Comparison of ENCODE assay signal across 8 cellular contexts in genomic region chr2:203533696-203534471, GRCh38. TPM values are rescaled to one million over a fixed set of nuclear protein-coding genes. Genes with fewer than 3 reads are reported as not detected.
DNase-seq lines count a peak whose midpoint lies in the region; ATAC-seq and TF ChIP-seq lines count a peak whose summit lies in the region.

No MANE protein-coding gene starts in this region.

- no peaks in the 10 kb centered on the region for H3K27me3 ChIP-seq in CD4-positive, alpha-beta T cell (ENCODE audit: control insufficient read depth, insufficient read depth, low read length)
- H3K27me3 ChIP-seq in right cardiac atrium (ENCODE audit: control insufficient read depth, insufficient read depth) (no peaks in the 10 kb centered on the region), sigmoid colon (no peaks in the 10 kb centered on the region)

- ATAC-seq in CD4-positive, alpha-beta T cell (ENCODE audit: poor library complexity) = peak; percentile 65
- ATAC-seq in right cardiac atrium (no peak), GM21447 (IDR thresholded peaks at IDR 0.05; ENCODE audit: unreplicated experiment) (no peak), GM18909 (IDR thresholded peaks at IDR 0.05; ENCODE audit: poor library complexity, unreplicated experiment) (no peak)

- H3K4me3 Mint-ChIP-seq in CD4-positive, alpha-beta T cell = peak overlapping the region; percentile 88
- H3K4me3 Mint-ChIP-seq in activated CD4-positive, alpha-beta memory T cell treated with anti-CD3 and anti-CD28 coated beads, Interleukin-2, amount 10 ng/mL, durations not matched to agents 7 days and 5 days = peak overlapping the region; percentile 71

- no peaks in the 10 kb centered on the region for H3K9me3 ChIP-seq in CD4-positive, alpha-beta T cell (ENCODE audit: control insufficient read depth, low read length)
- H3K9me3 ChIP-seq in right cardiac atrium (ENCODE audit: control insufficient read depth, low read length) = no peaks in the 10 kb centered on the region
- H3K9me3 ChIP-seq in sigmoid colon = no peaks in the 10 kb centered on the region

- H3K4me3 ChIP-seq in right cardiac atrium (ENCODE audit: low read length) = peak overlapping the region; percentile 84
- H3K4me3 ChIP-seq in sigmoid colon = peak overlapping the region; percentile 76 to 94 (median 88)

- no peaks in the 10 kb centered on the region for H3K36me3 ChIP-seq in sigmoid colon

- POLR2A ChIA-PET in CD4-positive, alpha-beta T cell (lab: Charles Lee) = interaction anchor here (0.6 to 4.0 kb wide), 12 partner anchors 20 to 281 kb away, joined by 3 to 16 read pairs (median 5); partner anchors contain the start of gene CD28
- POLR2A ChIA-PET in activated CD4-positive, alpha-beta memory T cell treated with anti-CD3 and anti-CD28 coated beads, Interleukin-2, amount 10 ng/mL, durations not matched to agents 7 days and 5 days (lab: Charles Lee) = interaction anchor here (0.9 to 1.9 kb wide), 4 partner anchors 45 to 175 kb away, joined by 3 to 5 read pairs (median 4); no protein-coding TSS in a partner anchor

- WGBS in right cardiac atrium = 4% methylated on average over 18 of the region's 18 CpGs
- 6 to 11% methylated on average over 18 of the region's 18 CpGs for WGBS in sigmoid colon, 2 donors

- H3K4me1 ChIP-seq in right cardiac atrium (ENCODE audit: control insufficient read depth, insufficient read depth, low read length) (peaks cover 4% of the 10 kb centered on the region), sigmoid colon (peaks cover 0 to 32% (median 19%) of the 10 kb centered on the region in 4 donors)

- H3K27ac ChIP-seq in CD4-positive, alpha-beta T cell (ENCODE audit: low read depth, low read length) = no peak overlapping the region
- H3K27ac ChIP-seq in right cardiac atrium (ENCODE audit: low read length) = peak overlapping the region; percentile 30
- peak overlapping the region; percentile 88 to 97 (median 93) for H3K27ac ChIP-seq in sigmoid colon

- H3K27ac Mint-ChIP-seq in CD4-positive, alpha-beta T cell = peak overlapping the region; percentile 0
- no peak overlapping the region for H3K27ac Mint-ChIP-seq in activated CD4-positive, alpha-beta memory T cell treated with anti-CD3 and anti-CD28 coated beads, Interleukin-2, amount 10 ng/mL, durations not matched to agents 7 days and 5 days

- H3K4me1 Mint-ChIP-seq in CD4-positive, alpha-beta T cell (ENCODE audit: low read depth) = peaks cover 36% of the 10 kb centered on the region
- peaks cover 20% of the 10 kb centered on the region for H3K4me1 Mint-ChIP-seq in activated CD4-positive, alpha-beta memory T cell treated with anti-CD3 and anti-CD28 coated beads, Interleukin-2, amount 10 ng/mL, durations not matched to agents 7 days and 5 days

- no peaks in the 10 kb centered on the region for H3K9me3 Mint-ChIP-seq in CD4-positive, alpha-beta T cell
- peaks cover 10% of the 10 kb centered on the region for H3K9me3 Mint-ChIP-seq in activated CD4-positive, alpha-beta memory T cell treated with anti-CD3 and anti-CD28 coated beads, Interleukin-2, amount 10 ng/mL, durations not matched to agents 7 days and 5 days

- intact Hi-C loops in CD4-positive, alpha-beta T cell (cut with DNase I, micrococcal nuclease) = loop anchor here (2.0 to 10.0 kb wide), 4 partner anchors 173 to 251 kb away; partner anchors contain the start of gene CD28 (in 2 of the 2)
- intact Hi-C loops in right cardiac atrium (cut with DNase I) = loop anchor here in 1 of 4 donors (10.0 kb wide), 1 partner anchor 121 kb away; no protein-coding TSS in a partner anchor
- intact Hi-C loops in sigmoid colon (cut with DNase I) = no loop called here

- no peak for TF ChIP-seq CTCF in CD4-positive, alpha-beta T cell (IDR thresholded peaks at IDR 0.05)
- no peak for TF ChIP-seq CTCF in sigmoid colon (IDR thresholded peaks at IDR 0.05)

- TF ChIP-seq EP300 in sigmoid colon (IDR thresholded peaks at IDR 0.05) = no peak

- no peak for TF ChIP-seq POLR2A in sigmoid colon (IDR thresholded peaks at IDR 0.05)

- CTCF ChIA-PET in CD4-positive, alpha-beta T cell (lab: Charles Lee) = interaction anchor here (1.9 to 2.2 kb wide), 2 partner anchors 186 to 281 kb away, joined by 5 to 7 read pairs; no protein-coding TSS in a partner anchor
- CTCF ChIA-PET in activated CD4-positive, alpha-beta memory T cell treated with anti-CD3 and anti-CD28 coated beads, Interleukin-2, amount 10 ng/mL, durations not matched to agents 7 days and 5 days (lab: Charles Lee) = interaction anchor here (0.7 to 2.3 kb wide), 5 partner anchors 12 to 281 kb away, joined by 3 to 9 read pairs (median 3); no protein-coding TSS in a partner anchor

- H3K36me3 Mint-ChIP-seq in CD4-positive, alpha-beta T cell (ENCODE audit: low read depth) = peaks cover 4% of the 10 kb centered on the region
- H3K36me3 Mint-ChIP-seq in activated CD4-positive, alpha-beta memory T cell treated with anti-CD3 and anti-CD28 coated beads, Interleukin-2, amount 10 ng/mL, durations not matched to agents 7 days and 5 days (ENCODE audit: low read depth) = peaks cover 8% of the 10 kb centered on the region

- peaks cover 5% of the 10 kb centered on the region for H3K27me3 Mint-ChIP-seq in CD4-positive, alpha-beta T cell
- peaks cover 59% of the 10 kb centered on the region for H3K27me3 Mint-ChIP-seq in activated CD4-positive, alpha-beta memory T cell treated with anti-CD3 and anti-CD28 coated beads, Interleukin-2, amount 10 ng/mL, durations not matched to agents 7 days and 5 days

- DNase-seq in CD4-positive, alpha-beta T cell = peak in 1 of 10 experiments; percentile 13
- DNase-seq in HS-5 (ENCODE audit: low read depth) = peak; percentile 42
- DNase-seq in activated CD4-positive, alpha-beta memory T cell treated with anti-CD3 and anti-CD28 coated beads, Interleukin-2, amount 10 ng/mL, durations not matched to agents 7 days and 5 days = peak; percentile 27
- no peak for DNase-seq in right cardiac atrium
- no peak for DNase-seq in sigmoid colon
- no peak for DNase-seq in GF-D8 (lab: John Stamatoyannopoulos, UW)

RNA-seq across cellular contexts. Expression of gene RAPH1, which starts 1.2 kb away (rescaled TPM):
- 1 to 10 TPM; 4.3 to 5.8 TPM for total RNA-seq in CD4-positive, alpha-beta T cell
- total RNA-seq in activated CD4-positive, alpha-beta memory T cell treated with anti-CD3 and anti-CD28 coated beads, Interleukin-2, amount 10 ng/mL, durations not matched to agents 7 days and 5 days = 1 to 10 TPM in 1 of 2 experiments, under 1 TPM in 1; 0.98 to 1.3 TPM
- total RNA-seq in right cardiac atrium = 10 to 100 TPM; 18.4 to 32.2 (median 22.3) TPM
- polyA plus RNA-seq in right cardiac atrium = 4.2 TPM
- total RNA-seq in sigmoid colon = 10 to 100 TPM; 11.8 to 19.9 (median 14.4) TPM
- polyA plus RNA-seq in sigmoid colon = 1 to 10 TPM; 4.8 to 7.9 (median 7.4) TPM

Comparison
In these comparisons a context has a peak if more than half of its experiments do, and no peak if none do; other contexts are left out.
1. DNase-seq: peak in HS-5 (single experiment) and activated CD4-positive, alpha-beta memory T cell treated with anti-CD3 and anti-CD28 coated beads, Interleukin-2, amount 10 ng/mL, durations not matched to agents 7 days and 5 days (single experiment); none in right cardiac atrium (0 of 3), sigmoid colon (single experiment) and GF-D8 (single experiment).